Comparison of ENCODE assay signal across 31 cellular contexts in the genomic region with DNA sequence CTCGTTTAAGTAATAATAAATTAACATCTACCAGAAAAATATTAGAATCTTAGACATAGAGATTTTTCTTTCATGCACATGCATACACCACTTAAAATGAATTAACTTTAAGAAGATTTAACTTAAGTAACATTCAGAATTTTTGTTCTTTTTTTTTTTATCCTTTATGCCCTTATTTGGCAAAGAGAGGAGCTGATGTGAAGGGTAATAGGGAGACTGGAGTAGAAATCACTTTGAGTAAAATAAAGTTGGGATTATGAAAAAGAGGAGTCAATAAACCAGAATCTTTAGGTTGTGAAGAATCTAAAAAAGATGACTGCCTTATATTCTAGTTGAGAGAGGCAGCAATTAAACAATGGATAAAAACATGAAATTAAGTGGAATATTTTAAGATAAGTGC. TPM values are rescaled to one million over a fixed set of nuclear protein-coding genes. Genes with fewer than 3 reads are reported as not detected.
A peak's percentile ranks its signal among the peaks of the same experiment; 100 is the strongest.
DNase-seq lines count a peak whose midpoint lies in the region; ATAC-seq, FAIRE-seq and TF ChIP-seq lines count a peak whose summit lies in the region.
"Had no signal": no experiment of that assay in that cellular context is flagged by ENCODE, and none has a peak within 500 bp of the region (broad histone marks: within the 10 kb centered on the region; RNA-seq: fewer than 3 reads in every experiment).

No MANE protein-coding gene starts in this region.

- H2BK12ac ChIP-seq in H1 (ENCODE audit: low read depth, low read length): no peak overlapping the region

- H3K23me2 ChIP-seq in H1 (ENCODE audit: low read depth, low read length): no peaks in the 10 kb centered on the region

- H3K79me1 ChIP-seq in H1 (ENCODE audit: low read depth, low read length): no peaks in the 10 kb centered on the region

- H2AFZ ChIP-seq in K562 (ENCODE audit: low read depth, low read length) (no peak overlapping the region), H1 (ENCODE audit: low read length) (no peak overlapping the region)

- H2BK5ac ChIP-seq in H1 (ENCODE audit: low read depth, low read length): no peak overlapping the region

- H3K27ac ChIP-seq in K562 (ENCODE audit: extremely low read depth, low read depth, low read length) (no peak overlapping the region), H1 (ENCODE audit: low read depth, low read length) (no peak overlapping the region)
- H3K27ac ChIP-seq: 22Rv1; A549; BLaER1; BLaER1 treated with 17β-estradiol and CSF1 and Interleukin-3, amounts not matched to agents 10 nM and 100 nM; C4-2B had no signal

- H4K20me1 ChIP-seq in K562 (replicated peaks; ENCODE audit: control insufficient read depth, insufficient read depth, low read length): no peaks in the 10 kb centered on the region
- H4K20me1 ChIP-seq in H1 (replicated peaks in 1 of 2; ENCODE audit: control insufficient read depth in 1 of 2, insufficient read depth in 2 of 2, low read length in 2 of 2): no peaks in the 10 kb centered on the region
- H4K20me1 ChIP-seq: BLaER1; BLaER1 treated with 17β-estradiol and CSF1 and Interleukin-3, amounts not matched to agents 10 nM and 100 nM had no signal

- no peak overlapping the region for H3K56ac ChIP-seq in H1 (replicated peaks; ENCODE audit: insufficient read length, low read depth, low read length)

- H3K9ac ChIP-seq in K562 (ENCODE audit: insufficient read depth in 1 of 2, low read depth in 2 of 2, low read length in 2 of 2) (no peak overlapping the region), H1 (replicated peaks in 1 of 4; ENCODE audit: extremely low read depth in 1 of 4, low read depth in 3 of 4, low read length in 3 of 4) (no peak overlapping the region)
- H3K9ac ChIP-seq: BLaER1; BLaER1 treated with 17β-estradiol and CSF1 and Interleukin-3, amounts not matched to agents 10 nM and 100 nM had no signal

- no peaks in the 10 kb centered on the region for H3K9me1 ChIP-seq in K562 (ENCODE audit: control insufficient read depth, insufficient read depth, low read length)

- TF ChIP-seq CTCF in K562 (IDR thresholded peaks at IDR 0.05 in 2 of 3, conservative IDR thresholded peaks at IDR 0.05 in 1 of 3; ENCODE audit: insufficient read depth in 2 of 3, low read depth in 1 of 3, low read length in 3 of 3) (no peak), H1 (IDR thresholded peaks at IDR 0.05; ENCODE audit: control extremely low read depth in 1 of 3, insufficient read depth in 1 of 3, low read depth in 1 of 3, low read length in 3 of 3) (no peak)

- H3K4ac ChIP-seq in H1 (replicated peaks; ENCODE audit: insufficient read length, low read depth, low read length): no peak overlapping the region

- no peak overlapping the region for H4K91ac ChIP-seq in H1 (replicated peaks; ENCODE audit: insufficient read length, low read length)

- CTCF ChIA-PET in K562 (lab: Yijun Ruan, JAX; ENCODE audit: low intra/inter-chr PET ratio): interaction anchor here (0.7 to 1.0 kb wide), 2 partner anchors 22 to 79 kb away, joined by 3 read pairs; no protein-coding TSS in a partner anchor
- CTCF ChIA-PET in H1 (lab: Charles Lee; ENCODE audit: partially characterized antibody): interaction anchor here (0.6 kb wide), 1 partner anchor 896 kb away, joined by 3 read pairs; no protein-coding TSS in a partner anchor

- H2AK5ac ChIP-seq in H1 (ENCODE audit: low read depth, low read length): no peak overlapping the region

- H3K36me3 ChIP-seq in K562 (ENCODE audit: control insufficient read depth, insufficient read depth, low read length) (no peaks in the 10 kb centered on the region), H1 (ENCODE audit: control insufficient read depth in 2 of 4, insufficient read depth in 4 of 4, low read length in 3 of 4) (no peaks in the 10 kb centered on the region)
- H3K36me3 ChIP-seq: BE2C; BLaER1; BLaER1 treated with 17β-estradiol and CSF1 and Interleukin-3, amounts not matched to agents 10 nM and 100 nM had no signal

- H4K8ac ChIP-seq in H1 (ENCODE audit: extremely low read depth, insufficient read depth, low read length): no peak overlapping the region

- no peaks in the 10 kb centered on the region for H3K79me2 ChIP-seq in K562 (ENCODE audit: control insufficient read depth, insufficient read depth, low read length)
- no peaks in the 10 kb centered on the region for H3K79me2 ChIP-seq in H1 (ENCODE audit: control insufficient read depth in 1 of 2, insufficient read depth in 2 of 2, low read length in 2 of 2)

- WGBS in K562 (ENCODE audit: insufficient coverage, low coverage, missing lambda C conversion rate): 1% methylated on average over 1 of the region's 1 CpG
- WGBS in H1 (ENCODE audit: extremely low coverage in 1 of 2, insufficient coverage in 1 of 2, insufficient read length in 1 of 2, insufficient replicate concordance in 2 of 2, low coverage in 1 of 2, low lambda C conversion rate in 2 of 2, missing lambda C conversion rate in 1 of 2), 2 experiments: 91% methylated on average over 1 of the region's 1 CpG; no CpG with 5 or more reads in 1 of the 2 experiments

- in situ Hi-C loops in K562 (cut with MboI): no loop called here

- H3K23ac ChIP-seq in H1 (ENCODE audit: insufficient read length): no peak overlapping the region

- intact Hi-C loops in K562 (cut with micrococcal nuclease): no loop called here

- ATAC-seq in K562: no peak
- ATAC-seq: A549; CD8-positive, alpha-beta T cell had no signal

- TF ChIP-seq POLR2A in K562 (conservative IDR thresholded peaks at IDR 0.05) (no peak), H1 (IDR thresholded peaks at IDR 0.05; ENCODE audit: control extremely low read depth in 1 of 2, low read depth in 2 of 2, low read length in 2 of 2) (no peak)

- FAIRE-seq in K562 (lab: Jason Lieb, UNC) (no peak), H1 (lab: Jason Lieb, UNC) (no peak)
- FAIRE-seq: A204.1, A549 had no signal

- no peaks in the 10 kb centered on the region for H3K4me1 ChIP-seq in K562 (replicated peaks in 1 of 2; ENCODE audit: control insufficient read depth in 2 of 2, insufficient read depth in 2 of 2, low read length in 2 of 2)
- no peaks in the 10 kb centered on the region for H3K4me1 ChIP-seq in H1 (replicated peaks in 1 of 4; ENCODE audit: control insufficient read depth in 3 of 4, insufficient read depth in 4 of 4, low read length in 3 of 4)
- H3K4me1 ChIP-seq: A549, BE2C, BLaER1, Caco-2 had no signal

- no TSS peak for BruUV-seq in K562 (replicated peaks; lab: Mats Ljungman, UMichigan)

- H3K4me3 ChIP-seq in K562 (no peak overlapping the region), H1 (ENCODE audit: extremely low read depth in 1 of 4, insufficient read depth in 2 of 4, low read depth in 3 of 4, low read length in 4 of 4) (no peak overlapping the region)
- H3K4me3 ChIP-seq: A549; BLaER1; BLaER1 treated with 17β-estradiol and CSF1 and Interleukin-3, amounts not matched to agents 10 nM and 100 nM had no signal

- TF ChIP-seq RAD21 in K562 (CRISPR knock-in tag; conservative IDR thresholded peaks at IDR 0.05 in 1 of 2, IDR thresholded peaks at IDR 0.05 in 1 of 2) (no peak), H1 (IDR thresholded peaks at IDR 0.05 in 1 of 2, conservative IDR thresholded peaks at IDR 0.05 in 1 of 2; ENCODE audit: low read depth in 2 of 2, low read length in 2 of 2) (no peak)

- H2BK20ac ChIP-seq in H1 (ENCODE audit: low read length): no peak overlapping the region

- POLR2A ChIA-PET in K562 (lab: Yijun Ruan, JAX) (interaction anchor here (1.7 to 1.9 kb wide), 2 partner anchors 9 to 19 kb away, joined by 7 to 8 read pairs; a partner anchor contains a TSS), H1 (lab: Charles Lee; ENCODE audit: partially characterized antibody) (interaction anchor here (1.5 kb wide), 1 partner anchor 19 kb away, joined by 3 read pairs; a partner anchor contains a TSS)

- H3K14ac ChIP-seq in H1 (ENCODE audit: insufficient read length): no peak overlapping the region

- no peak overlapping the region for H2BK15ac ChIP-seq in H1 (ENCODE audit: low read length)

- H3K4me2 ChIP-seq in K562 (ENCODE audit: insufficient read depth, low read length) (no peak overlapping the region), H1 (ENCODE audit: insufficient read depth in 1 of 2, low read depth in 2 of 2, low read length in 2 of 2) (no peak overlapping the region)
- H3K4me2 ChIP-seq: A549; BLaER1; BLaER1 treated with 17β-estradiol and CSF1 and Interleukin-3, amounts not matched to agents 10 nM and 100 nM had no signal

- peak; percentile 62 for DNase-seq in NCI-H69 (lab: John Stamatoyannopoulos, UW)
- DNase-seq in K562 (ENCODE audit: extremely low read depth in 1 of 4, low spot score in 3 of 4): no peak
- no peak for DNase-seq in H1 (ENCODE audit: low read depth in 1 of 2, low spot score in 2 of 2)
- DNase-seq in HK-2 (ENCODE audit: unreplicated experiment): no peak
- DNase-seq in stimulated activated CD4-positive, alpha-beta T cell treated with anti-CD3 and anti-CD28 coated beads, Interleukin-2, amount 100 ng/mL, for 48 hours: no peak
- DNase-seq in epidermal melanocyte (ENCODE audit: insufficient read length, low spot score): no peak
- DNase-seq: 8988T; ACHN; AML-193; BE2C; C1 segment of cervical spinal cord; Caco-2; Calu3; CD4-positive, alpha-beta memory T cell; CD4-positive, alpha-beta T cell; CD4-positive, CD25-positive, alpha-beta regulatory T cell; CD8-positive, alpha-beta memory T cell; CD8-positive, alpha-beta T cell; DMS 273 treated with DMSO at 0.1 percent for 48 hours; DMS153; DMS53; DMS79; DMS79 treated with DMSO at 0.1 percent for 48 hours; DND-41; EL had no signal

- H3K27me3 ChIP-seq in K562 (ENCODE audit: control insufficient read depth in 2 of 2, insufficient read depth in 2 of 2, low read length in 2 of 2) (no peaks in the 10 kb centered on the region), H1 (replicated peaks in 1 of 4; ENCODE audit: control insufficient read depth in 3 of 4, extremely low read depth in 1 of 4, insufficient read depth in 3 of 4, low read length in 3 of 4) (no peaks in the 10 kb centered on the region)
- H3K27me3 ChIP-seq: BLaER1; BLaER1 treated with 17β-estradiol and CSF1 and Interleukin-3, amounts not matched to agents 10 nM and 100 nM had no signal

- no peak overlapping the region for H4K5ac ChIP-seq in H1 (ENCODE audit: insufficient read length, low read depth, low read length)

- no peak overlapping the region for H3K18ac ChIP-seq in H1 (ENCODE audit: extremely low read depth, low read length)

- no peak overlapping the region for H2BK120ac ChIP-seq in H1 (replicated peaks; ENCODE audit: low read depth, low read length)

- TF ChIP-seq EP300 in K562 (IDR thresholded peaks at IDR 0.05; ENCODE audit: low read length) (no peak), H1 (IDR thresholded peaks at IDR 0.05; ENCODE audit: borderline replicate concordance in 1 of 2, low read depth in 2 of 2, low read length in 2 of 2) (no peak)

- H3K9me3 ChIP-seq in K562 (replicated peaks; ENCODE audit: control insufficient read depth, insufficient read depth, low read depth, low read length): no peaks in the 10 kb centered on the region
- no peaks in the 10 kb centered on the region for H3K9me3 ChIP-seq in H1 (ENCODE audit: insufficient read depth in 2 of 2, low read depth in 1 of 2, low read length in 1 of 2)
- H3K9me3 ChIP-seq: A549; BE2C; BLaER1; BLaER1 treated with 17β-estradiol and CSF1 and Interleukin-3, amounts not matched to agents 10 nM and 100 nM; Caco-2 had no signal

RNA-seq across cellular contexts. Expression of a gene that starts 18.8 kb away (rescaled TPM):
- 458 and 1,073 TPM in 2 replicates for total RNA-seq in K562 (2011; cell fraction: chromatin; rRNA removed; ENCODE audit: low replicate concordance)
- total RNA-seq in K562 (2011; cell fraction: nucleolus; rRNA removed): 474 and 541 TPM in 2 replicates
- 882 and 1,501 TPM in 2 replicates for total RNA-seq in K562 (2011; cell fraction: nucleoplasm; rRNA removed)
- 55.3 and 100 TPM in 2 replicates for total RNA-seq in K562 (2014; rRNA removed)
- 177 and 218 TPM in 2 replicates for total RNA-seq in K562 (2014; rRNA removed; fragmentation: Illumina TruSeq; extraction: Trizol)
- total RNA-seq in K562 (2015; rRNA removed; fragmentation: Illumina TruSeq; extraction: Trizol): 130 and 149 TPM in 2 replicates
- total RNA-seq in K562 (2021): 77.8 and 106 TPM in 2 replicates
- 147 and 182 TPM in 2 replicates for polyA plus RNA-seq in K562 (2011; rRNA removed)
- polyA plus RNA-seq in K562 (2011; cell fraction: cytosol; rRNA removed): 8.2 and 35.8 TPM in 2 replicates
- polyA plus RNA-seq in K562 (2011; cell fraction: nucleus; rRNA removed): 165 and 195 TPM in 2 replicates
- polyA plus RNA-seq in K562 (2012): 21.0 and 54.8 TPM in 2 replicates
- polyA plus RNA-seq in K562 (2014; fragmentation: Illumina TruSeq; extraction: Trizol): 43.2 and 59.7 TPM in 2 replicates
- polyA plus RNA-seq in K562 (2014; fragmentation: Nextera tagmentation; extraction: Ambion mirVana): 10 to 100 TPM; 44.2 to 67.6 TPM
- polyA plus RNA-seq in K562 (2014; rRNA removed): 77.9 and 119 TPM in 2 replicates
- polyA minus RNA-seq in K562 (2011; rRNA and poly(A)+ RNA removed): 251 and 360 TPM in 2 replicates
- 17.0 and 22.7 TPM in 2 replicates for polyA minus RNA-seq in K562 (2011; cell fraction: cytosol; rRNA and poly(A)+ RNA removed)
- polyA minus RNA-seq in K562 (2011; cell fraction: nucleus; rRNA and poly(A)+ RNA removed): 714 and 1,502 TPM in 2 replicates
- total RNA-seq in H1 (2021; fragmentation: NEBNext Ultra II Directional; extraction: Animal tissue kit (Norgen Biotek cat#: 25700)): 28.2 and 36.9 TPM in 2 replicates
- polyA plus RNA-seq in H1 (2011; rRNA removed): 7.6 and 11.5 TPM in 2 replicates
- 15.6 TPM for polyA plus RNA-seq in H1 (2011; cell fraction: cytosol; rRNA removed)
- polyA plus RNA-seq in H1 (2011; cell fraction: nucleus; rRNA removed): 22.8 TPM
- polyA plus RNA-seq in H1 (2012, experiment 1 of 2): 6.7 to 18.2 TPM (median 7.5 TPM) in 4 replicates
- 0.84 TPM for polyA plus RNA-seq in H1 (2012, experiment 2 of 2)
- polyA plus RNA-seq in H1 (2013, experiment 1 of 2): 20.9 TPM
- polyA plus RNA-seq in H1 (2013, experiment 2 of 2): 16.5 TPM
- polyA minus RNA-seq in H1 (2011; rRNA and poly(A)+ RNA removed): 24.9 and 26.4 TPM in 2 replicates
- 6.1 TPM for polyA minus RNA-seq in H1 (2011; cell fraction: cytosol; rRNA and poly(A)+ RNA removed)
- 339 TPM for polyA minus RNA-seq in H1 (2011; cell fraction: nucleus; rRNA and poly(A)+ RNA removed)
